In genomic region chr22:29563652-29564460, GRCh38 we compare ENCODE assay signal across 18 cellular contexts. TPM values are rescaled to one million over a fixed set of nuclear protein-coding genes. Genes with fewer than 3 reads are reported as not detected.
DNase-seq lines count a peak whose midpoint lies in the region; ATAC-seq, FAIRE-seq and TF ChIP-seq lines count a peak whose summit lies in the region.
"Had no signal": no experiment of that assay in that cellular context is flagged by ENCODE, and none has a peak within 500 bp of the region (broad histone marks: within the 10 kb centered on the region; RNA-seq: fewer than 3 reads in every experiment).

No MANE protein-coding gene starts in this region.

- peaks cover 23% of the 10 kb centered on the region for H3K36me3 Mint-ChIP-seq in progenitor cell of endocrine pancreas (ENCODE audit: insufficient read depth)

- in situ Hi-C loops in K562 (cut with MboI) = no loop called here

- no peaks in the 10 kb centered on the region for H3K27me3 Mint-ChIP-seq in progenitor cell of endocrine pancreas

- H3K4me1 Mint-ChIP-seq in progenitor cell of endocrine pancreas (ENCODE audit: low read depth) = peaks cover 3% of the 10 kb centered on the region

- H3K27ac ChIP-seq in K562 (ENCODE audit: extremely low read depth, low read depth, low read length) (no peak overlapping the region; the same call in 2 of the 3 replicates), heart right ventricle (no peak overlapping the region)

- H3K9me1 ChIP-seq in K562 (ENCODE audit: control insufficient read depth, insufficient read depth, low read length) = no peaks in the 10 kb centered on the region

- no peak overlapping the region for H3K4me3 ChIP-seq in K562
- H3K4me3 ChIP-seq in heart right ventricle = no peak overlapping the region

- TF ChIP-seq EP300 in K562 (IDR thresholded peaks at IDR 0.05; ENCODE audit: low read length) = no peak

- no peaks in the 10 kb centered on the region for H4K20me1 ChIP-seq in K562 (replicated peaks; ENCODE audit: control insufficient read depth, insufficient read depth, low read length)

- TF ChIP-seq RAD21 in K562 (CRISPR knock-in tag; conservative IDR thresholded peaks at IDR 0.05 in 1 of 2, IDR thresholded peaks at IDR 0.05 in 1 of 2) = no peak

- WGBS in K562 (ENCODE audit: insufficient coverage, low coverage, missing lambda C conversion rate) = 39% methylated on average over 6 of the region's 6 CpGs
- WGBS in heart right ventricle, 2 donors = 56 to 71% methylated on average over 6 of the region's 6 CpGs

- POLR2A ChIA-PET in K562 (lab: Yijun Ruan, JAX) = interaction anchor here (1.1 kb wide), 1 partner anchor 14 kb away, joined by 3 read pairs; no protein-coding TSS in a partner anchor

- H3K9ac ChIP-seq in K562 (ENCODE audit: insufficient read depth in 1 of 2, low read depth in 2 of 2, low read length in 2 of 2) = no peak overlapping the region
- H3K9ac ChIP-seq: SK-N-SH had no signal

- FAIRE-seq in K562 (lab: Jason Lieb, UNC) = peak; percentile 71

- intact Hi-C loops in Right ventricle myocardium superior (cut with DNase I) (no loop called here), cardiac septum (cut with DNase I) (no loop called here), K562 (cut with micrococcal nuclease) (no loop called here), heart right ventricle (cut with DNase I) (no loop called here)

- peak overlapping the region; percentile 64 for H3K27ac Mint-ChIP-seq in progenitor cell of endocrine pancreas

- no peak overlapping the region for H3K4me2 ChIP-seq in K562 (ENCODE audit: insufficient read depth, low read length)
- H3K4me2 ChIP-seq: SK-N-SH had no signal

- TF ChIP-seq POLR2A in K562 (conservative IDR thresholded peaks at IDR 0.05) = no peak

- H3K36me3 ChIP-seq in K562 (ENCODE audit: control insufficient read depth, insufficient read depth, low read length) (peaks cover 23% of the 10 kb centered on the region; the same call in 1 of the 3 replicates), heart right ventricle (peaks cover 0 to 76% (median 8%) of the 10 kb centered on the region in 9 donors)

- H3K79me2 ChIP-seq in K562 (ENCODE audit: control insufficient read depth, insufficient read depth, low read length) = no peaks in the 10 kb centered on the region

- CTCF ChIA-PET in K562 (lab: Yijun Ruan, JAX; ENCODE audit: low intra/inter-chr PET ratio) = no interaction called here

- peak; percentile 74 for ATAC-seq in Right ventricle myocardium superior (ENCODE audit: poor library complexity)
- peak; percentile 72 for ATAC-seq in K562
- peak in 7 of 8 donors; percentile 22 to 90 (median 58) for ATAC-seq in heart right ventricle
- ATAC-seq: HCT116 had no signal

- TF ChIP-seq CTCF in K562 (IDR thresholded peaks at IDR 0.05 in 2 of 3, conservative IDR thresholded peaks at IDR 0.05 in 1 of 3; ENCODE audit: insufficient read depth in 2 of 3, low read depth in 1 of 3, low read length in 3 of 3) (no peak), heart right ventricle (IDR thresholded peaks at IDR 0.05) (no peak), progenitor cell of endocrine pancreas (IDR thresholded peaks at IDR 0.05; ENCODE audit: unreplicated experiment) (no peak)

- no peaks in the 10 kb centered on the region for H3K9me3 ChIP-seq in K562 (replicated peaks; ENCODE audit: control insufficient read depth, insufficient read depth, low read depth, low read length)
- no peaks in the 10 kb centered on the region for H3K9me3 ChIP-seq in heart right ventricle
- H3K9me3 ChIP-seq: SK-N-SH had no signal

- no TSS peak for BruUV-seq in K562 (replicated peaks; lab: Mats Ljungman, UMichigan)

- H3K4me3 Mint-ChIP-seq in progenitor cell of endocrine pancreas (ENCODE audit: low read depth) = no peak overlapping the region

- H3K27me3 ChIP-seq in K562 (ENCODE audit: control insufficient read depth in 2 of 2, insufficient read depth in 2 of 2, low read length in 2 of 2) = no peaks in the 10 kb centered on the region
- no peaks in the 10 kb centered on the region for H3K27me3 ChIP-seq in heart right ventricle

- DNase-seq in Right ventricle myocardium superior = no peak
- DNase-seq in cardiac septum (ENCODE audit: low spot score) = no peak
- DNase-seq in K562 (ENCODE audit: extremely low read depth in 1 of 4, low spot score in 3 of 4) = peak in 1 of 4 experiments; percentile 38
- DNase-seq in heart right ventricle = no peak
- no peak for DNase-seq in progenitor cell of endocrine pancreas (ENCODE audit: low spot score, unreplicated experiment)
- DNase-seq in NCI-H774 (lab: John Stamatoyannopoulos, UW) = no peak
- no peak for DNase-seq in foreskin melanocyte
- no peak for DNase-seq in NCI-H1417 treated with DMSO at 0.1 percent for 48 hours (lab: John Stamatoyannopoulos, UW)
- DNase-seq: C1 segment of cervical spinal cord, DMS79, GOT3, MM.1S, NCI-H1105 treated with DMSO at 0.1 percent for 48 hours, NCI-H1694 treated with DMSO at 0.1 percent for 48 hours, NCI-H446, SHP77 treated with DMSO at 0.1 percent for 48 hours, SK-N-SH had no signal

- H3K9me3 Mint-ChIP-seq in progenitor cell of endocrine pancreas (ENCODE audit: low read depth) = no peaks in the 10 kb centered on the region

- H2AFZ ChIP-seq in K562 (ENCODE audit: low read depth, low read length) = no peak overlapping the region

- H3K4me1 ChIP-seq in K562 (replicated peaks in 1 of 2; ENCODE audit: control insufficient read depth in 2 of 2, insufficient read depth in 2 of 2, low read length in 2 of 2) (peaks cover 3 to 11% of the 10 kb centered on the region in 2 experiments; a peak in 4 of 5 replicates), heart right ventricle (no peaks in the 10 kb centered on the region)

RNA-seq across cellular contexts. Expression of gene THOC5, which starts 10.3 kb away (rescaled TPM):
- total RNA-seq in Right ventricle myocardium superior (47.5 TPM), cardiac septum (37.0 TPM), K562 (2014; rRNA removed) (50.9 and 56.5 TPM in 2 replicates), K562 (2014; rRNA removed; fragmentation: Illumina TruSeq; extraction: Trizol) (49.3 and 51.4 TPM in 2 replicates), K562 (2015; rRNA removed; fragmentation: Illumina TruSeq; extraction: Trizol) (44.7 and 45.3 TPM in 2 replicates), K562 (2021) (71.2 and 75.1 TPM in 2 replicates), heart right ventricle (10 to 100 TPM; 32.0 to 77.9 (median 38.0) TPM), progenitor cell of endocrine pancreas (72.9 and 80.3 TPM in 2 replicates)
- total RNA-seq in K562 (2011; cell fraction: chromatin; rRNA removed; ENCODE audit: low replicate concordance) = 114 and 141 TPM in 2 replicates
- 84.7 and 85.2 TPM in 2 replicates for total RNA-seq in K562 (2011; cell fraction: nucleolus; rRNA removed)
- 72.6 and 76.2 TPM in 2 replicates for total RNA-seq in K562 (2011; cell fraction: nucleoplasm; rRNA removed)
- polyA plus RNA-seq in K562 (2011; rRNA removed) (60.0 and 64.3 TPM in 2 replicates), K562 (2014; fragmentation: Illumina TruSeq; extraction: Trizol) (55.8 and 56.8 TPM in 2 replicates), K562 (2014; fragmentation: Nextera tagmentation; extraction: Ambion mirVana) (10 to 100 TPM; 46.3 to 96.5 TPM), K562 (2014; rRNA removed) (46.8 and 47.9 TPM in 2 replicates), heart right ventricle (10 to 100 TPM; 41.4 to 46.9 TPM)
- 47.4 and 54.4 TPM in 2 replicates for polyA plus RNA-seq in K562 (2011; cell fraction: cytosol; rRNA removed)
- 50.4 and 52.8 TPM in 2 replicates for polyA plus RNA-seq in K562 (2011; cell fraction: nucleus; rRNA removed)
- polyA plus RNA-seq in K562 (2012) = 49.5 and 66.4 TPM in 2 replicates
- 80.4 and 90.7 TPM in 2 replicates for polyA minus RNA-seq in K562 (2011; rRNA and poly(A)+ RNA removed)
- polyA minus RNA-seq in K562 (2011; cell fraction: cytosol; rRNA and poly(A)+ RNA removed) = 44.9 and 47.3 TPM in 2 replicates
- polyA minus RNA-seq in K562 (2011; cell fraction: nucleus; rRNA and poly(A)+ RNA removed) = 20.9 and 31.4 TPM in 2 replicates

RNA-seq across cellular contexts. Expression of gene NIPSNAP1, which starts 17.1 kb away (rescaled TPM):
- total RNA-seq in Right ventricle myocardium superior (14.3 TPM), cardiac septum (14.8 TPM), K562 (2014; rRNA removed) (22.4 and 27.9 TPM in 2 replicates), K562 (2014; rRNA removed; fragmentation: Illumina TruSeq; extraction: Trizol) (26.0 and 27.3 TPM in 2 replicates), K562 (2015; rRNA removed; fragmentation: Illumina TruSeq; extraction: Trizol) (21.0 and 21.4 TPM in 2 replicates), K562 (2021) (24.1 and 24.8 TPM in 2 replicates), heart right ventricle (10 to 100 TPM; 14.9 to 27.3 (median 21.0) TPM), progenitor cell of endocrine pancreas (221 and 222 TPM in 2 replicates)
- total RNA-seq in K562 (2011; cell fraction: chromatin; rRNA removed; ENCODE audit: low replicate concordance) = 25.2 and 45.8 TPM in 2 replicates
- total RNA-seq in K562 (2011; cell fraction: nucleolus; rRNA removed) = 29.2 and 30.9 TPM in 2 replicates
- total RNA-seq in K562 (2011; cell fraction: nucleoplasm; rRNA removed) = 33.9 and 44.9 TPM in 2 replicates
- polyA plus RNA-seq in K562 (2011; rRNA removed) (55.0 and 57.1 TPM in 2 replicates), K562 (2014; fragmentation: Illumina TruSeq; extraction: Trizol) (31.9 and 35.0 TPM in 2 replicates), K562 (2014; fragmentation: Nextera tagmentation; extraction: Ambion mirVana) (10 to 100 TPM; 10.2 to 13.5 TPM), K562 (2014; rRNA removed) (26.4 and 32.0 TPM in 2 replicates), heart right ventricle (10 to 100 TPM; 13.8 to 16.5 TPM)
- 39.0 and 41.9 TPM in 2 replicates for polyA plus RNA-seq in K562 (2011; cell fraction: cytosol; rRNA removed)
- polyA plus RNA-seq in K562 (2011; cell fraction: nucleus; rRNA removed) = 26.0 and 27.4 TPM in 2 replicates
- 27.7 and 40.8 TPM in 2 replicates for polyA plus RNA-seq in K562 (2012)
- 24.9 and 25.8 TPM in 2 replicates for polyA minus RNA-seq in K562 (2011; rRNA and poly(A)+ RNA removed)
- polyA minus RNA-seq in K562 (2011; cell fraction: cytosol; rRNA and poly(A)+ RNA removed) = 19.2 and 21.1 TPM in 2 replicates
- 7.9 and 11.9 TPM in 2 replicates for polyA minus RNA-seq in K562 (2011; cell fraction: nucleus; rRNA and poly(A)+ RNA removed)

RNA-seq across cellular contexts. Expression of gene NF2, which starts 39.6 kb away (rescaled TPM):
- total RNA-seq in Right ventricle myocardium superior = 40.6 TPM
- total RNA-seq in cardiac septum = 43.4 TPM
- 30.7 and 40.6 TPM in 2 replicates for total RNA-seq in K562 (2011; cell fraction: chromatin; rRNA removed; ENCODE audit: low replicate concordance)
- 21.0 and 23.7 TPM in 2 replicates for total RNA-seq in K562 (2011; cell fraction: nucleolus; rRNA removed)
- total RNA-seq in K562 (2011; cell fraction: nucleoplasm; rRNA removed) = 26.1 and 26.9 TPM in 2 replicates
- total RNA-seq in K562 (2014; rRNA removed) = 20.2 and 24.9 TPM in 2 replicates
- total RNA-seq in K562 (2014; rRNA removed; fragmentation: Illumina TruSeq; extraction: Trizol) = 21.7 and 22.4 TPM in 2 replicates
- 19.5 and 20.0 TPM in 2 replicates for total RNA-seq in K562 (2015; rRNA removed; fragmentation: Illumina TruSeq; extraction: Trizol)
- 32.5 and 33.8 TPM in 2 replicates for total RNA-seq in K562 (2021)
- polyA plus RNA-seq in K562 (2011; rRNA removed) = 11.8 and 15.2 TPM in 2 replicates
- 9.0 and 14.5 TPM in 2 replicates for polyA plus RNA-seq in K562 (2011; cell fraction: cytosol; rRNA removed)
- 6.9 and 8.0 TPM in 2 replicates for polyA plus RNA-seq in K562 (2011; cell fraction: nucleus; rRNA removed)
- polyA plus RNA-seq in K562 (2012) = 5.3 and 7.7 TPM in 2 replicates
- polyA plus RNA-seq in K562 (2014; fragmentation: Illumina TruSeq; extraction: Trizol) = 9.1 TPM in 2 replicates
- polyA plus RNA-seq in K562 (2014; fragmentation: Nextera tagmentation; extraction: Ambion mirVana) = 1 to 10 TPM; 2.2 to 2.8 TPM
- 11.5 and 14.2 TPM in 2 replicates for polyA plus RNA-seq in K562 (2014; rRNA removed)
- 28.1 and 37.4 TPM in 2 replicates for polyA minus RNA-seq in K562 (2011; rRNA and poly(A)+ RNA removed)
- 16.1 and 17.8 TPM in 2 replicates for polyA minus RNA-seq in K562 (2011; cell fraction: cytosol; rRNA and poly(A)+ RNA removed)
- 8.5 and 14.0 TPM in 2 replicates for polyA minus RNA-seq in K562 (2011; cell fraction: nucleus; rRNA and poly(A)+ RNA removed)
- total RNA-seq in heart right ventricle = 10 to 100 TPM; 39.2 to 59.4 (median 45.9) TPM
- 10 to 100 TPM in 1 of 2 donors, 1 to 10 TPM in 1; 9.7 to 32.2 TPM for polyA plus RNA-seq in heart right ventricle
- total RNA-seq in progenitor cell of endocrine pancreas = 36.6 and 37.1 TPM in 2 replicates
